35 cellular contexts compared by ENCODE assay signal in the genomic region with DNA sequence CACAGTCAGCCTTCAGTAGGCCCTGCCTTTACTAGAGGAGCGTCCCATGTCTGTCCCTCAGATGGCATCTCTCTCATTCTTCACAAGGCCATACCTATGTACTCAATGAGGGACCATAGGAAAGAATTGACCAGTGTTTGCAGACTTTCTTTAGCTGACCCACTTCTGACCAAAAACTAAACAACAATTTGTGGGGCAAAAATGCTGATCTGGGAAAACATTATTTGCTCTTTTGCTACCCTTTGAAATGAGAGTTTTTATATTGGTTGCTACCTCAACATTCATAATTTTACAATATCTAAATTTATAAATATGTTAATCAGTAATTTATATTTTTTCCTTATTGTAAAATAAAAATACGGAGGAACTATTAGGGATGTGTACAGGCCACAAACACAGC.
"Had no signal": no experiment of that assay in that cellular context is flagged by ENCODE, and none has a peak within 500 bp of the region (broad histone marks: within the 10 kb centered on the region; RNA-seq: fewer than 3 reads in every experiment).

No MANE protein-coding gene starts in this region.

- H3K9me3 ChIP-seq: MG63 had no signal

- DNase-seq: Karpas-422, Kasumi-1, MG63, MM.1S, MV-4-11, NCI-H1048, NCI-H1092, NCI-H1092 treated with DMSO at 0.1 percent for 48 hours, NCI-H1105, NCI-H1105 treated with DMSO at 0.1 percent for 48 hours, NCI-H1417, NCI-H1417 treated with DMSO at 0.1 percent for 48 hours, NCI-H1436, NCI-H1436 treated with DMSO at 0.1 percent for 48 hours, NCI-H146, NCI-H1694, NCI-H1694 treated with DMSO at 0.1 percent for 48 hours, NCI-H187, NCI-H187 treated with DMSO at 0.1 percent for 48 hours, NCI-H1930, NCI-H2029, NCI-H2029 treated with DMSO at 0.1 percent for 48 hours, NCI-H2081, NCI-H2081 treated with DMSO at 0.1 percent for 48 hours, NCI-H2107, NCI-H2171, NCI-H2171 treated with DMSO at 0.1 percent for 48 hours, NCI-H2227 treated with DMSO at 0.1 percent for 48 hours, NCI-H226, NCI-H345, NCI-H446, NCI-H446 treated with DMSO at 0.1 percent for 48 hours, NCI-H510A, NCI-H510A treated with DMSO at 0.1 percent for 48 hours, NCI-H524 had no signal

- H3K36me3 ChIP-seq: MG63 had no signal

- H3K4me3 ChIP-seq: MG63 had no signal

- H3K27me3 ChIP-seq: MG63 had no signal
